1 cellular context compared by ENCODE assay signal in the genomic region with DNA sequence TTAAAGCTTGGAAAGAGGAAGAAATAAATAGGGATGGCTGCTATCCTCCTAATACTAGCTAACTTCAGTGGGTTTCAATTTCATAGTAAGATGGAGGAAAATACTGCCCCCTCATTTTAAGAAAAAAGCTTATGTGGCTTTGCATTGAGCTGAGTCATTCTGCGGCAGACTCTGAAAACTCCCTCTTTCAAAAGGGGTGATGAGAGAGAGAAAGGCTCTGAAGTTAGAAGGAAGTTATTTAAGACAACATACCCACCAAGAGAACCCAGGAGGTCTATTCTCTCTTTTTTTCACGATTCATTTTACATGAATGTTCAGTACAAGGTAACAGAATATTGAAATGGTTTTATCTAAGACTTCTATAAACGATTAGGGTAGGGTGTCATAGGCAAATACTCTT.
TF ChIP-seq lines count a peak whose summit lies in the region.

No MANE protein-coding gene starts in this region.

TF ChIP-seq in IMR-90, 13 proteins besides CTCF, POLR2A, EP300 and RAD21:
- TF ChIP-seq NFE2L2 (IDR thresholded peaks at IDR 0.05; ENCODE audit: low read depth, low read length) = peak; percentile 55
- TF ChIP-seq, protein P1, sequence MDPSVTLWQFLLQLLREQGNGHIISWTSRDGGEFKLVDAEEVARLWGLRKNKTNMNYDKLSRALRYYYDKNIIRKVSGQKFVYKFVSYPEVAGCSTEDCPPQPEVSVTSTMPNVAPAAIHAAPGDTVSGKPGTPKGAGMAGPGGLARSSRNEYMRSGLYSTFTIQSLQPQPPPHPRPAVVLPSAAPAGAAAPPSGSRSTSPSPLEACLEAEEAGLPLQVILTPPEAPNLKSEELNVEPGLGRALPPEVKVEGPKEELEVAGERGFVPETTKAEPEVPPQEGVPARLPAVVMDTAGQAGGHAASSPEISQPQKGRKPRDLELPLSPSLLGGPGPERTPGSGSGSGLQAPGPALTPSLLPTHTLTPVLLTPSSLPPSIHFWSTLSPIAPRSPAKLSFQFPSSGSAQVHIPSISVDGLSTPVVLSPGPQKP (IDR thresholded peaks at IDR 0.05; ENCODE audit: borderline replicate concordance, low read depth, low read length) = no peak
